8 cellular contexts compared by ENCODE assay signal in the genomic region with DNA sequence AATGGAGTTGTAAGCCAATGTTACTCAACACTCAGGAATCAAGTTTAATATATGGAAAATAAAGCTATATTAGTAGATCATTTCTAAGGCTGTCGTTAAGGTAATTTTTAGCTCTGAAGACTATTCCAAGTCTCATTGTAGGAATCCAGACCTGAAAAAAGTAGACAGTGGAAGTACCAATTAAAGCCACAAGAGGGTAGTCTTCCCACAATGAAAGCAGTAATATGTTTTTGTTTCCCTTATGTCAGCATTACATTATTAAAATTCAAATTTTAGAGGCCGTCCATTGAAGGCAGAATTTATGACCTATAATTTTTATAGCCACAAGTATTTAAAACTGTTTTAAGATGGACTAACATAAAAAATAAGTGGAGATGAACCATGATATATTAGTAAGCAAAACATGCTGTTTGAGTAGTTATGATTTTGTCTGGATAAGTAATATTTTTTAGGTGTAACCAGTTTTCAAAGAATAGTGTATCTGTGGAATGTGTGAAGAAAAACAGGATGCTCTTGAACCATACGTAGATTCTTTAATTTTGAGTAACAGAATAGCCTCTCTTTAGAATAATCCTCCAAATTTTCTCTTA.
DNase-seq lines count a peak whose midpoint lies in the region; ATAC-seq, FAIRE-seq and TF ChIP-seq lines count a peak whose summit lies in the region.

No MANE protein-coding gene starts in this region.

- no peaks in the 10 kb centered on the region for H3K4me1 ChIP-seq in IMR-90 (ENCODE audit: control insufficient read depth, insufficient read depth, low read length)

- H2BK120ac ChIP-seq in IMR-90 (ENCODE audit: low read depth, low read length) = no peak overlapping the region

- TF ChIP-seq POLR2A in IMR-90 (IDR thresholded peaks at IDR 0.05; ENCODE audit: low read depth, low read length) (no peak), GM12892 (IDR thresholded peaks at IDR 0.05; ENCODE audit: low read depth, low read length) (no peak)

- no peak overlapping the region for H4K5ac ChIP-seq in IMR-90 (ENCODE audit: low read depth, low read length)

- H2AK5ac ChIP-seq in IMR-90 (ENCODE audit: low read depth, low read length) = no peak overlapping the region

- H2AFZ ChIP-seq in IMR-90 (replicated peaks; ENCODE audit: low read length, poor library complexity) = no peak overlapping the region

- no peak overlapping the region for H4K91ac ChIP-seq in IMR-90 (ENCODE audit: insufficient read depth, low read depth, low read length)

- H3K14ac ChIP-seq in IMR-90 (replicated peaks; ENCODE audit: low read depth, low read length) = no peak overlapping the region

- TF ChIP-seq CTCF in AG10803 (conservative IDR thresholded peaks at IDR 0.05; ENCODE audit: low read length) = peak; percentile 74
- TF ChIP-seq CTCF in IMR-90 (conservative IDR thresholded peaks at IDR 0.05; ENCODE audit: low read depth, low read length) = peak; percentile 48

- ATAC-seq in GM18868 (IDR thresholded peaks at IDR 0.05; ENCODE audit: unreplicated experiment) = peak; percentile 87
- peak; percentile 37; the same call in 1 of the 2 replicates for ATAC-seq in IMR-90 (ENCODE audit: low read depth)
- ATAC-seq in HG02571 (IDR thresholded peaks at IDR 0.05; ENCODE audit: unreplicated experiment) = no peak

- no peaks in the 10 kb centered on the region for H4K20me1 ChIP-seq in IMR-90 (ENCODE audit: insufficient read depth, low read length)

- H3K4me3 ChIP-seq in AG10803 (ENCODE audit: low read length) (no peak overlapping the region), IMR-90 (ENCODE audit: insufficient read depth, low read depth, low read length) (no peak overlapping the region)

- no CpG with 5 or more reads among the region's 3 CpGs for WGBS in IMR-90 (ENCODE audit: extremely low coverage in 2 of 2, insufficient read length in 1 of 2), 2 experiments

- H2BK15ac ChIP-seq in IMR-90 (ENCODE audit: low read depth, low read length) = no peak overlapping the region

- POLR2A ChIA-PET in IMR-90 (lab: Charles Lee; ENCODE audit: unreplicated experiment) = no interaction called here

- no peak overlapping the region for H3K4me2 ChIP-seq in IMR-90 (ENCODE audit: low read depth, low read length)

- no peak overlapping the region for H4K8ac ChIP-seq in IMR-90 (ENCODE audit: low read depth in 2 of 2, low read length in 2 of 2)

- no peaks in the 10 kb centered on the region for H3K27me3 ChIP-seq in IMR-90 (ENCODE audit: control insufficient read depth, insufficient read depth, low read length)

- BruUV-seq in IMR-90 (replicated peaks; lab: Mats Ljungman, UMichigan) = no TSS peak

- CTCF ChIA-PET in IMR-90 (lab: Yijun Ruan, JAX) = no interaction called here

- no peak overlapping the region for H3K56ac ChIP-seq in IMR-90 (ENCODE audit: extremely low read depth, insufficient read depth, low read length)

- intact Hi-C loops in IMR-90 (cut with micrococcal nuclease) = no loop called here

- no peak overlapping the region for H3K9ac ChIP-seq in IMR-90 (ENCODE audit: low read depth, low read length)

- H3K18ac ChIP-seq in IMR-90 (ENCODE audit: low read depth, low read length) = no peak overlapping the region

- H3K9me3 ChIP-seq in IMR-90 (ENCODE audit: control insufficient read depth, insufficient read depth, low read length) = no peaks in the 10 kb centered on the region

- H3K9me1 ChIP-seq in IMR-90 (ENCODE audit: insufficient read depth, low read length) = no peaks in the 10 kb centered on the region

- H2AK9ac ChIP-seq in IMR-90 (replicated peaks; ENCODE audit: low read depth, low read length, poor library complexity) = no peak overlapping the region

- no peak overlapping the region for H3K27ac ChIP-seq in IMR-90 (ENCODE audit: insufficient read depth, low read length)

- dilution Hi-C loops in IMR-90 (cut with HindIII; ENCODE audit: low sequenced_read_pairs, unreplicated experiment) = no loop called here

- H3K79me1 ChIP-seq in IMR-90 (ENCODE audit: low read depth in 1 of 2, low read length in 2 of 2) = no peaks in the 10 kb centered on the region

- no peak overlapping the region for H3K4ac ChIP-seq in IMR-90 (ENCODE audit: low read depth, low read length)

- no peak overlapping the region for H2BK5ac ChIP-seq in IMR-90 (ENCODE audit: low read depth, low read length, poor library complexity, severe bottlenecking)

- FAIRE-seq in TTC549 (lab: Jason Lieb, UNC) (peak; percentile 28), GM12892 (lab: Jason Lieb, UNC) (no peak)

- H2BK20ac ChIP-seq in IMR-90 (ENCODE audit: low read depth, low read length) = no peak overlapping the region

- H3K23ac ChIP-seq in IMR-90 (ENCODE audit: low read depth, low read length) = no peak overlapping the region

- DNase-seq in AG10803 (ENCODE audit: low read depth) = peak; percentile 9
- peak; percentile 10 for DNase-seq in IMR-90
- DNase-seq in iPS-NIHi11 (ENCODE audit: low spot score) = peak; percentile 8
- DNase-seq in GM12892 (ENCODE audit: insufficient read length) = no peak
- DNase-seq in stimulated activated CD4-positive, alpha-beta T cell treated with anti-CD3 and anti-CD28 coated beads, Interleukin-4, amount 100 ng/mL, for 1 hour = no peak

- in situ Hi-C loops in IMR-90 (cut with MboI; ENCODE audit: low sequenced_read_pairs) = no loop called here

- H3K36me3 ChIP-seq in IMR-90 (ENCODE audit: control insufficient read depth, insufficient read depth, low read length) = no peaks in the 10 kb centered on the region

- TF ChIP-seq RAD21 in IMR-90 (IDR thresholded peaks at IDR 0.05; ENCODE audit: low read length) = peak; percentile 51

TF ChIP-seq in IMR-90, 13 proteins besides CTCF, POLR2A, EP300 and RAD21:
- TF ChIP-seq FOS (IDR thresholded peaks at IDR 0.05; ENCODE audit: low read depth, low read length) = no peak
- no peak for TF ChIP-seq RCOR1 (IDR thresholded peaks at IDR 0.05; ENCODE audit: insufficient replicate concordance, low read length)
- TF ChIP-seq, protein P1, sequence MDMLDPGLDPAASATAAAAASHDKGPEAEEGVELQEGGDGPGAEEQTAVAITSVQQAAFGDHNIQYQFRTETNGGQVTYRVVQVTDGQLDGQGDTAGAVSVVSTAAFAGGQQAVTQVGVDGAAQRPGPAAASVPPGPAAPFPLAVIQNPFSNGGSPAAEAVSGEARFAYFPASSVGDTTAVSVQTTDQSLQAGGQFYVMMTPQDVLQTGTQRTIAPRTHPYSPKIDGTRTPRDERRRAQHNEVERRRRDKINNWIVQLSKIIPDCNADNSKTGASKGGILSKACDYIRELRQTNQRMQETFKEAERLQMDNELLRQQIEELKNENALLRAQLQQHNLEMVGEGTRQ (IDR thresholded peaks at IDR 0.05; ENCODE audit: low read depth, low read length) = no peak
- TF ChIP-seq SMC3 (IDR thresholded peaks at IDR 0.05; ENCODE audit: low read depth, low read length) = peak; percentile 42; the same call in 1 of the 2 replicates
- TF ChIP-seq MAFK (IDR thresholded peaks at IDR 0.05; ENCODE audit: low read depth, low read length) = peak; percentile 92
- TF ChIP-seq CHD1 (IDR thresholded peaks at IDR 0.05; ENCODE audit: low read depth, low read length) = no peak
- no peak for TF ChIP-seq NFE2L2 (IDR thresholded peaks at IDR 0.05; ENCODE audit: low read depth, low read length)
- TF ChIP-seq, protein P2, sequence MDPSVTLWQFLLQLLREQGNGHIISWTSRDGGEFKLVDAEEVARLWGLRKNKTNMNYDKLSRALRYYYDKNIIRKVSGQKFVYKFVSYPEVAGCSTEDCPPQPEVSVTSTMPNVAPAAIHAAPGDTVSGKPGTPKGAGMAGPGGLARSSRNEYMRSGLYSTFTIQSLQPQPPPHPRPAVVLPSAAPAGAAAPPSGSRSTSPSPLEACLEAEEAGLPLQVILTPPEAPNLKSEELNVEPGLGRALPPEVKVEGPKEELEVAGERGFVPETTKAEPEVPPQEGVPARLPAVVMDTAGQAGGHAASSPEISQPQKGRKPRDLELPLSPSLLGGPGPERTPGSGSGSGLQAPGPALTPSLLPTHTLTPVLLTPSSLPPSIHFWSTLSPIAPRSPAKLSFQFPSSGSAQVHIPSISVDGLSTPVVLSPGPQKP (IDR thresholded peaks at IDR 0.05; ENCODE audit: borderline replicate concordance, low read depth, low read length) = no peak
- no peak for TF ChIP-seq MAZ (IDR thresholded peaks at IDR 0.05; ENCODE audit: borderline replicate concordance, low read depth, low read length)
- no peak for TF ChIP-seq BHLHE40 (IDR thresholded peaks at IDR 0.05; ENCODE audit: low read depth, low read length)
- TF ChIP-seq RFX5 (IDR thresholded peaks at IDR 0.05; ENCODE audit: low read depth, low read length) = no peak
- no peak for TF ChIP-seq MXI1 (IDR thresholded peaks at IDR 0.05; ENCODE audit: borderline replicate concordance, low read depth, low read length)
- TF ChIP-seq CEBPB (IDR thresholded peaks at IDR 0.05; ENCODE audit: low read depth, low read length) = no peak

Comparison
In these comparisons a context has a peak if more than half of its experiments do, and no peak if none do; other contexts are left out.
1. DNase-seq: peak in AG10803 (single experiment), IMR-90 (single experiment) and iPS-NIHi11 (single experiment); none in GM12892 (single experiment) and stimulated activated CD4-positive, alpha-beta T cell treated with anti-CD3 and anti-CD28 coated beads, Interleukin-4, amount 100 ng/mL, for 1 hour (single experiment).